ENCODE assay signal across 1 cellular context in genomic region chr1:231527586-231528174, GRCh38.
TF ChIP-seq lines count a peak whose summit lies in the region.

No MANE protein-coding gene starts in this region.

TF ChIP-seq in WTC11, 78 proteins besides CTCF, POLR2A, EP300 and RAD21 (continued from another document):
- TF ChIP-seq ARID4B (CRISPR knock-in tag; IDR thresholded peaks at IDR 0.05; ENCODE audit: borderline replicate concordance) (no peak), GABPB1 (CRISPR knock-in tag; IDR thresholded peaks at IDR 0.05) (no peak), ZNF219 (CRISPR knock-in tag; IDR thresholded peaks at IDR 0.05; ENCODE audit: borderline replicate concordance) (no peak), USF1 (CRISPR knock-in tag; IDR thresholded peaks at IDR 0.05) (no peak)
